Comparison of ENCODE assay signal across 14 cellular contexts in the genomic region with DNA sequence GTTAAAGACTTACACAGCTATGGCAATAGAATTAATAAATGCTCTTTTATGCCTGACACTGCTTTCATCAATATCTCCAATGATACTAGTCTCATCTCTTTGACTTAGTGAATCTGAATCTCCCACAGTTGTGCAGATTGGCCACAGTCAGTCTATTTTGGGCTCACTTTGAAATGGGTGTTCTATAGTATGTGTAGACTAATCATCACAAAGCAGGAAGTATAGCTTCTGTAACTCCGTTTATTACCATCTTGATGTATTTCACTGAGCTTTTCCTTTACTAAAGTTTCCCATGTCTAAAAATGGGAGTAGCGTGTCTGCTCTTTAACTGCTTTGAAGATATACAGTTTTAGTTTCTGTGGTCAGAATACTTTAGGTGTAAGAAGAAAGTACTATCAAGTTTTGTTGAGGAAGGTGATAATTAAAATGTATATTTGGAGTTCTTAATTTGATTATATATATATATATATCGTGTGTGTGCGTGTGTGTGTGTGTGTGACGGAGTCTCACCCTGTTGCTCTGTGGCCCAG.
DNase-seq lines count a peak whose midpoint lies in the region; ATAC-seq and TF ChIP-seq lines count a peak whose summit lies in the region.
"Had no signal": no experiment of that assay in that cellular context is flagged by ENCODE, and none has a peak within 500 bp of the region (broad histone marks: within the 10 kb centered on the region; RNA-seq: fewer than 3 reads in every experiment).

No MANE protein-coding gene starts in this region.

- H3K27me3 ChIP-seq in prostate gland (replicated peaks; ENCODE audit: insufficient read depth), result no peaks in the 10 kb centered on the region

- ATAC-seq in GM18520 (IDR thresholded peaks at IDR 0.05; ENCODE audit: unreplicated experiment) (peak; percentile 53), GM21381 (IDR thresholded peaks at IDR 0.05; ENCODE audit: unreplicated experiment) (peak; percentile 68), HG03439 (IDR thresholded peaks at IDR 0.05; ENCODE audit: unreplicated experiment) (peak; percentile 60)
- ATAC-seq: SK-N-SH treated with all-trans-retinoic acid at 6 μM for 48 hours had no signal

- peaks cover 7% of the 10 kb centered on the region for H3K36me3 Mint-ChIP-seq in mesothelial cell of epicardium

- H3K27me3 Mint-ChIP-seq in mesothelial cell of epicardium (ENCODE audit: low read depth), result no peaks in the 10 kb centered on the region

- H3K4me1 Mint-ChIP-seq in mesothelial cell of epicardium, result peaks cover 16% of the 10 kb centered on the region

- peak overlapping the region; percentile 47 for H3K27ac Mint-ChIP-seq in mesothelial cell of epicardium

- H3K27ac ChIP-seq in prostate gland, result no peak overlapping the region

- H3K4me1 ChIP-seq in prostate gland (replicated peaks), result no peaks in the 10 kb centered on the region

- no peaks in the 10 kb centered on the region for H3K36me3 ChIP-seq in prostate gland

- DNase-seq in mesothelial cell of epicardium (ENCODE audit: low spot score in 2 of 2, unreplicated experiment in 2 of 2) (no peak), prostate gland (ENCODE audit: low spot score) (no peak), middle frontal gyrus (ENCODE audit: extremely low spot score, low spot score) (no peak), cortex of kidney (lab: John Stamatoyannopoulos, UW) (no peak), hippocampal formation (lab: John Stamatoyannopoulos, UW) (no peak)
- DNase-seq: activated effector memory CD4-positive, alpha-beta T cell treated with Interleukin-2 at 50 U/mL for 16 hours; C1 segment of cervical spinal cord; EL; IMR-90; NCI-H187 had no signal

- no peaks in the 10 kb centered on the region for H3K9me3 Mint-ChIP-seq in mesothelial cell of epicardium

- no peak for TF ChIP-seq CTCF in mesothelial cell of epicardium (IDR thresholded peaks at IDR 0.05; ENCODE audit: unreplicated experiment)
- TF ChIP-seq CTCF in prostate gland (IDR thresholded peaks at IDR 0.05), result no peak

- 93% methylated on average over 5 of the region's 5 CpGs for WGBS in prostate gland

- H3K9me3 ChIP-seq in prostate gland, result no peaks in the 10 kb centered on the region

- intact Hi-C loops in prostate gland (cut with DNase I), result no loop called here

- TF ChIP-seq POLR2A in prostate gland (IDR thresholded peaks at IDR 0.05), result no peak

- H3K4me3 Mint-ChIP-seq in mesothelial cell of epicardium, result no peak overlapping the region

- H3K4me3 ChIP-seq in prostate gland, result no peak overlapping the region
